Comparison of ENCODE assay signal across 1 cellular context in the genomic region with DNA sequence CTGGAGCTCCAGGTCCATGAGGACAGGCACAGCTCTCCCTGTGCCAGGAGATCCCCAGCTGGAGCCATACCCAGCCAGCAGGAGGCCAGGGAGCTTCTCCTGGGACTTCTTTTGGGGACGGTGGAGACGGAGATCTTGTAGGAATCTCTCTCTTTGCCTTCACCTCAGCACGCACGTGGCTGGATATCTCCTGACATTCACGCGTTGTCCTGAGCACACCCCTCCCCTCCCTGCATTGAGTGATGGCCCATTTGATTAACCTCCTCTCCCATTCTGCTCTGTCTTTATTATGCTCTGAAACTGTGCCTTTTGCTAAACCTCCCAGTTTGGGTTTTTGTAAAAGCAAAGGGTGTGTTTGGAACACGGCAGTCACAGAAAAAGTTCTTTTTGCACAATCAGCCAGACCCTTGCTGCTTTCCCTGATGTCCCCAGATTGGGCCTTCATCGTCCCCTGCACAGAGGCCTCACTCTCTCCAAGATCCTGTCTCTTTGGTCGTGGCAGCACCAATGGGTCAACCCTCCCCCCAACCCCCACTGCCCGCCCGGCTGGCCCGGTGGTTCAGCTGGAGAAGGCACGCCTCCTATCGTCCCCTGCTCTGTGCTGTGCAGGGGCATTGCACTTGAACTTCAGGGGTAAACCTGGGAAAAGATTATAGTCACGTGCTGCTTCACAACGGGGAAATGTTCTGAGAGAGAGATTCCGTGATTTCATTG.
TF ChIP-seq lines count a peak whose summit lies in the region.

No MANE protein-coding gene starts in this region.

TF ChIP-seq in WTC11, 78 proteins besides CTCF, POLR2A, EP300 and RAD21:
- TF ChIP-seq, protein P1, sequence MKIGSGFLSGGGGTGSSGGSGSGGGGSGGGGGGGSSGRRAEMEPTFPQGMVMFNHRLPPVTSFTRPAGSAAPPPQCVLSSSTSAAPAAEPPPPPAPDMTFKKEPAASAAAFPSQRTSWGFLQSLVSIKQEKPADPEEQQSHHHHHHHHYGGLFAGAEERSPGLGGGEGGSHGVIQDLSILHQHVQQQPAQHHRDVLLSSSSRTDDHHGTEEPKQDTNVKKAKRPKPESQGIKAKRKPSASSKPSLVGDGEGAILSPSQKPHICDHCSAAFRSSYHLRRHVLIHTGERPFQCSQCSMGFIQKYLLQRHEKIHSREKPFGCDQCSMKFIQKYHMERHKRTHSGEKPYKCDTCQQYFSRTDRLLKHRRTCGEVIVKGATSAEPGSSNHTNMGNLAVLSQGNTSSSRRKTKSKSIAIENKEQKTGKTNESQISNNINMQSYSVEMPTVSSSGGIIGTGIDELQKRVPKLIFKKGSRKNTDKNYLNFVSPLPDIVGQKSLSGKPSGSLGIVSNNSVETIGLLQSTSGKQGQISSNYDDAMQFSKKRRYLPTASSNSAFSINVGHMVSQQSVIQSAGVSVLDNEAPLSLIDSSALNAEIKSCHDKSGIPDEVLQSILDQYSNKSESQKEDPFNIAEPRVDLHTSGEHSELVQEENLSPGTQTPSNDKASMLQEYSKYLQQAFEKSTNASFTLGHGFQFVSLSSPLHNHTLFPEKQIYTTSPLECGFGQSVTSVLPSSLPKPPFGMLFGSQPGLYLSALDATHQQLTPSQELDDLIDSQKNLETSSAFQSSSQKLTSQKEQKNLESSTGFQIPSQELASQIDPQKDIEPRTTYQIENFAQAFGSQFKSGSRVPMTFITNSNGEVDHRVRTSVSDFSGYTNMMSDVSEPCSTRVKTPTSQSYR (CRISPR knock-in tag; IDR thresholded peaks at IDR 0.05) = no peak
- TF ChIP-seq TEAD4 (CRISPR knock-in tag; IDR thresholded peaks at IDR 0.05) (no peak), NFATC4 (CRISPR knock-in tag; IDR thresholded peaks at IDR 0.05) (no peak)
- TF ChIP-seq, protein P2, sequence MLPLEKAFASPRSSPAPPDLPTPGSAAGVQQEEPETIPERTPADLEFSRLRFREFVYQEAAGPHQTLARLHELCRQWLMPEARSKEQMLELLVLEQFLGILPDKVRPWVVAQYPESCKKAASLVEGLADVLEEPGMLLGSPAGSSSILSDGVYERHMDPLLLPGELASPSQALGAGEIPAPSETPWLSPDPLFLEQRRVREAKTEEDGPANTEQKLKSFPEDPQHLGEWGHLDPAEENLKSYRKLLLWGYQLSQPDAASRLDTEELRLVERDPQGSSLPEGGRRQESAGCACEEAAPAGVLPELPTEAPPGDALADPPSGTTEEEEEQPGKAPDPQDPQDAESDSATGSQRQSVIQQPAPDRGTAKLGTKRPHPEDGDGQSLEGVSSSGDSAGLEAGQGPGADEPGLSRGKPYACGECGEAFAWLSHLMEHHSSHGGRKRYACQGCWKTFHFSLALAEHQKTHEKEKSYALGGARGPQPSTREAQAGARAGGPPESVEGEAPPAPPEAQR (CRISPR knock-in tag; IDR thresholded peaks at IDR 0.05) = no peak
TF ChIP-seq in WTC11: peak in this region for 0.
